Comparison of ENCODE assay signal across 17 cellular contexts in the genomic region with DNA sequence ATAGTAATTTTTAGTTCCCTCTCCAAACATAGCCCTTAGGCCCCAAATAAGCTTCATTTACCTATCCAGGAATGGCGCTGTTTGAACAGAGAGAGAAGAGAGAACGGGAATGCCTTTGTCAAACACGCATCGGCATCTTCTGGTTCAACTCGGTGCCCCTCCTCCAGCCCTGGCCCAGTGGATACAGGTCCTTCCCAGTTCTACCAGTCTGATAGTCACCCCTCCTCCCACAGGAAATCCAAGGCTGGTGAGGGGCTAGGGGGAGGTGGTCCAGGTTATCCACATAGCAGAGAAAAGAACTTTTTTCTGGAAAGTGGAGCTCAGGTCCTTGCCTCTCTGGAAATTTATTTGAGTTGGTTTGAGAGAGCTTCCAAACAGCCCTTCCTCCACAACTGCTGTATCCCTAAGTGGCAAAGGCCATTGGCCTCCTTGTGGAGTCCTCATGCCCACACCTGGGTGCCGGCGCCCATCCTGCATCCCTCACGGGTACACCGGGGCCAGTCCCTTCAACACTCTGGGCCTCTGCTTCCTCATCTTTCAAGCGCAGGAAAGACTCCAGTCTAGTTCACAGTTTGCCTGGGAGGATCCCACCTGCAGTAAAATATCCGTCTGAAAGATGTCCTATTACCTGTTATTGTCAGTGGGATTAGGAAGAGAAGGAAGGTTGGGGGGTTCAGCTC.
"Had no signal": no experiment of that assay in that cellular context is flagged by ENCODE, and none has a peak within 500 bp of the region (broad histone marks: within the 10 kb centered on the region; RNA-seq: fewer than 3 reads in every experiment).

No MANE protein-coding gene starts in this region.

- H3K4me1 Mint-ChIP-seq: neural progenitor cell had no signal

- H3K4me3 Mint-ChIP-seq: neural progenitor cell had no signal

- H3K27ac Mint-ChIP-seq: neural progenitor cell had no signal

- H3K27me3 Mint-ChIP-seq: naive thymus-derived CD4-positive, alpha-beta T cell had no signal

- H3K27me3 ChIP-seq: heart left ventricle, neural progenitor cell, ovary, tibial artery, upper lobe of right lung, vagina had no signal

- ATAC-seq: esophagus mucosa; heart left ventricle; naive thymus-derived CD4-positive, alpha-beta T cell; right cardiac atrium; upper lobe of right lung had no signal

- H3K27ac ChIP-seq: heart left ventricle, neural progenitor cell, ovary, tibial artery, upper lobe of right lung, vagina had no signal

- DNase-seq: cortex of kidney; dorsolateral prefrontal cortex; effector CD8-positive, alpha-beta T cell; heart left ventricle; hippocampal formation; kidney glomerular epithelial cell; naive thymus-derived CD4-positive, alpha-beta T cell; nucleus accumbens; ovary; right cardiac atrium; stimulated activated CD4-positive, alpha-beta T cell treated with anti-CD3 and anti-CD28 coated beads, Interleukin-2, amount 100 ng/mL, for 48 hours; stimulated activated naive CD4-positive, alpha-beta T cell treated with Interleukin-2 at 50 U/mL for 16 hours; tibial artery; upper lobe of right lung had no signal

- H3K9me3 ChIP-seq: vagina had no signal
